In the genomic region with DNA sequence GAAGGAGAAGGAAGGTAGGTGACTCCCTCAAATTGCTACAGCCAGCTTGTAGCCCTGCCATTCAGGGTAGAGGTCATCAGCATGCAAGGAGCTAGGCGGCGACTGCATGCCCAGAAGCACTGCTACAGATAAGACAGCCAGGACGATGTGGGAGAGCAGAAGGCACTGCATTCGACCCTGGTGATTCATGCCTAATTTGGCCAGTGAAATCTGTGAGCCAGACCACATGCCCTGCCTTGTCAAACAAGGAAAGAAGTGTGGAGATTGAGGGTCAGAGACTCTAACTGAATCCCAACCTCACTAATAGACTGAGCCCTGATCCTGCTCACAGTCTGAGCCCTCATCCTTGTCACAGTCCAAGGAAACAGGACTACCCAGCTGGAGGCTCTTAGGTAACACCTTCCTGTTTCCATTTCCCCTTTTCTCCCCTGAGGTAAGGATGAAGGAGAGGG, we compare ENCODE assay signal across 9 cellular contexts.
DNase-seq lines count a peak whose midpoint lies in the region; ATAC-seq, FAIRE-seq and TF ChIP-seq lines count a peak whose summit lies in the region.
"Had no signal": no experiment of that assay in that cellular context is flagged by ENCODE, and none has a peak within 500 bp of the region (broad histone marks: within the 10 kb centered on the region; RNA-seq: fewer than 3 reads in every experiment).

No MANE protein-coding gene starts in this region.

- TF ChIP-seq CTCF in cardiac fibroblast (IDR thresholded peaks at IDR 0.05; ENCODE audit: low read depth, low read length), result no peak

- no peak overlapping the region for H4K91ac ChIP-seq in trophoblast cell (ENCODE audit: low read depth, low read length)

- no peak overlapping the region for H2BK5ac ChIP-seq in trophoblast cell (ENCODE audit: low read depth, low read length, poor library complexity)

- H3K27me3 ChIP-seq in trophoblast cell (ENCODE audit: insufficient read depth, low read length), result no peaks in the 10 kb centered on the region

- DNase-seq in GM12891 (ENCODE audit: insufficient read length, low spot score) (no peak), NCI-H226 (peak; percentile 100), cardiac fibroblast (ENCODE audit: low read depth in 2 of 2) (peak; percentile 77 to 91), trophoblast cell (peak; percentile 75 to 89), COLO668 (lab: John Stamatoyannopoulos, UW; ENCODE audit: unreplicated experiment) (no peak)
- no peak for DNase-seq in activated CD4-positive, alpha-beta T cell treated with anti-CD3 and anti-CD28 coated beads, Interleukin-2, amount 10 ng/mL, durations not matched to agents 24 days and 14 days
- DNase-seq: activated CD4-positive, CD25-positive, alpha-beta regulatory T cell treated with anti-CD3 and anti-CD28 coated beads, Interleukin-2, amount 50 U/mL, for 72 hours; stimulated activated CD4-positive, alpha-beta T cell treated with anti-CD3 and anti-CD28 coated beads, Interleukin-12 subunit alpha, Interleukin-12 subunit beta, amount 100 ng/mL, for 4 hours had no signal

- H4K8ac ChIP-seq in trophoblast cell (ENCODE audit: low read depth, low read length), result no peak overlapping the region

- no peaks in the 10 kb centered on the region for H3K79me2 ChIP-seq in trophoblast cell (ENCODE audit: control insufficient read depth, insufficient read depth, low read length, poor library complexity)

- H3K9me3 Mint-ChIP-seq in activated CD4-positive, alpha-beta T cell treated with anti-CD3 and anti-CD28 coated beads, Interleukin-2, amount 10 ng/mL, durations not matched to agents 24 days and 14 days, result peaks cover 3% of the 10 kb centered on the region

- H3K27ac ChIP-seq in trophoblast cell (ENCODE audit: low read depth, low read length), result no peak overlapping the region

- intact Hi-C loops in activated CD4-positive, alpha-beta T cell treated with anti-CD3 and anti-CD28 coated beads, Interleukin-2, amount 10 ng/mL, durations not matched to agents 24 days and 14 days (cut with micrococcal nuclease), result no loop called here

- no peak for ATAC-seq in GM21423 (IDR thresholded peaks at IDR 0.05; ENCODE audit: unreplicated experiment)

- no peak overlapping the region for H3K4ac ChIP-seq in trophoblast cell (ENCODE audit: low read depth, low read length)

- H3K9ac ChIP-seq in trophoblast cell (ENCODE audit: low read length), result no peak overlapping the region

- H2BK120ac ChIP-seq in trophoblast cell (ENCODE audit: insufficient read depth, low read length, poor library complexity), result no peak overlapping the region

- H3K79me1 ChIP-seq in trophoblast cell (ENCODE audit: low read length), result peaks cover 8% of the 10 kb centered on the region

- WGBS in trophoblast cell (ENCODE audit: extremely low coverage, insufficient coverage, insufficient read length), result no CpG with 5 or more reads among the region's 4 CpGs

- no peak overlapping the region for H2AFZ ChIP-seq in trophoblast cell (ENCODE audit: insufficient read depth, low read length, poor library complexity)

- peaks cover 5% of the 10 kb centered on the region for H3K9me3 ChIP-seq in trophoblast cell (ENCODE audit: insufficient read depth, low read depth, low read length)

- no peak overlapping the region for H3K14ac ChIP-seq in trophoblast cell (ENCODE audit: low read length)

- H3K18ac ChIP-seq in trophoblast cell (ENCODE audit: low read length), result no peak overlapping the region

- no peak overlapping the region for H3K27ac Mint-ChIP-seq in activated CD4-positive, alpha-beta T cell treated with anti-CD3 and anti-CD28 coated beads, Interleukin-2, amount 10 ng/mL, durations not matched to agents 24 days and 14 days

- H3K23ac ChIP-seq in trophoblast cell (ENCODE audit: low read length), result no peak overlapping the region

- no peak overlapping the region for H4K12ac ChIP-seq in trophoblast cell (ENCODE audit: low read depth, low read length)

- peaks cover 9% of the 10 kb centered on the region for H3K4me1 Mint-ChIP-seq in activated CD4-positive, alpha-beta T cell treated with anti-CD3 and anti-CD28 coated beads, Interleukin-2, amount 10 ng/mL, durations not matched to agents 24 days and 14 days

- no peak for FAIRE-seq in GM12891 (lab: Jason Lieb, UNC)

- no peak for TF ChIP-seq POLR2A in GM12891 (IDR thresholded peaks at IDR 0.05; ENCODE audit: low read depth, low read length)

- H3K27me3 Mint-ChIP-seq in activated CD4-positive, alpha-beta T cell treated with anti-CD3 and anti-CD28 coated beads, Interleukin-2, amount 10 ng/mL, durations not matched to agents 24 days and 14 days, result peaks cover 9% of the 10 kb centered on the region

- peak overlapping the region; percentile 17 for H3K4me2 ChIP-seq in trophoblast cell (ENCODE audit: low read length)

- no peak overlapping the region for H3K4me3 Mint-ChIP-seq in activated CD4-positive, alpha-beta T cell treated with anti-CD3 and anti-CD28 coated beads, Interleukin-2, amount 10 ng/mL, durations not matched to agents 24 days and 14 days

- H2AK5ac ChIP-seq in trophoblast cell (ENCODE audit: low read length), result no peak overlapping the region

- H2BK12ac ChIP-seq in trophoblast cell (ENCODE audit: low read length), result peak overlapping the region; percentile 23

- H3K4me3 ChIP-seq in cardiac fibroblast (replicated peaks in 1 of 2; ENCODE audit: low read depth in 2 of 2, low read length in 2 of 2) (no peak overlapping the region), trophoblast cell (ENCODE audit: low read depth, low read length) (no peak overlapping the region)

- no peaks in the 10 kb centered on the region for H3K36me3 Mint-ChIP-seq in activated CD4-positive, alpha-beta T cell treated with anti-CD3 and anti-CD28 coated beads, Interleukin-2, amount 10 ng/mL, durations not matched to agents 24 days and 14 days (ENCODE audit: low read depth)

- H3K4me1 ChIP-seq in trophoblast cell (ENCODE audit: control insufficient read depth in 1 of 2, insufficient read depth in 2 of 2, low read length in 2 of 2), result peaks cover 20 to 31% of the 10 kb centered on the region in 2 experiments

- no peaks in the 10 kb centered on the region for H3K36me3 ChIP-seq in trophoblast cell (ENCODE audit: control insufficient read depth in 1 of 2, insufficient read depth in 2 of 2, low read length in 2 of 2)

TF ChIP-seq in GM12891, 5 proteins besides CTCF, POLR2A, EP300 and RAD21:
- TF ChIP-seq TAF1 (IDR thresholded peaks at IDR 0.05; ENCODE audit: low read depth, low read length) (no peak), POU2F2 (IDR thresholded peaks at IDR 0.05; ENCODE audit: low read depth, low read length) (no peak), SPI1 (IDR thresholded peaks at IDR 0.05; ENCODE audit: low read depth, low read length) (0 out of 2 replicates have a peak, but pooled peaks have one; percentile 26)

Comparison
In these comparisons a context has a peak if more than half of its experiments do, and no peak if none do; other contexts are left out.
1. DNase-seq: peak in NCI-H226 (single experiment), cardiac fibroblast (2 of 2) and trophoblast cell (2 of 2); none in GM12891 (single experiment), COLO668 (single experiment) and activated CD4-positive, alpha-beta T cell treated with anti-CD3 and anti-CD28 coated beads, Interleukin-2, amount 10 ng/mL, durations not matched to agents 24 days and 14 days (single experiment).